In genomic region chr7:69819306-69819705, GRCh38 we compare ENCODE assay signal across 23 cellular contexts.
"Had no signal": no experiment of that assay in that cellular context is flagged by ENCODE, and none has a peak within 500 bp of the region (broad histone marks: within the 10 kb centered on the region; RNA-seq: fewer than 3 reads in every experiment).

No MANE protein-coding gene starts in this region.

- ATAC-seq: activated CD8-positive, alpha-beta memory T cell treated with anti-CD3 and anti-CD28 coated beads, Interleukin-2, amount 10 ng/mL, durations not matched to agents 7 days and 5 days; activated naive CD4-positive, alpha-beta T cell treated with anti-CD3 and anti-CD28 coated beads, Interleukin-2, amount 50 U/mL, for 72 hours; activated naive CD8-positive, alpha-beta T cell treated with anti-CD3 and anti-CD28 coated beads, Interleukin-2, amount 50 U/mL, for 24 hours; body of pancreas; T-cell had no signal

- H3K4me1 ChIP-seq: body of pancreas had no signal

- H3K27me3 ChIP-seq: ascending aorta, body of pancreas had no signal

- H3K4me1 Mint-ChIP-seq: activated CD4-positive, alpha-beta T cell treated with anti-CD3 and anti-CD28 coated beads, Interleukin-2, amount 10 ng/mL, durations not matched to agents 24 days and 14 days; activated CD8-positive, alpha-beta memory T cell treated with anti-CD3 and anti-CD28 coated beads, Interleukin-2, amount 10 ng/mL, durations not matched to agents 7 days and 5 days had no signal

- H3K4me3 Mint-ChIP-seq: activated B cell treated with CpG ODN at 0.5 μM for 24 hours; activated CD4-positive, alpha-beta T cell treated with anti-CD3 and anti-CD28 coated beads, Interleukin-2, amount 10 ng/mL, durations not matched to agents 24 days and 14 days; activated CD8-positive, alpha-beta memory T cell treated with anti-CD3 and anti-CD28 coated beads, Interleukin-2, amount 10 ng/mL, durations not matched to agents 7 days and 5 days; activated naive CD8-positive, alpha-beta T cell treated with anti-CD3 and anti-CD28 coated beads, Interleukin-2, amount 50 U/mL, for 24 hours; activated T-cell treated with anti-CD3 and anti-CD28 coated beads, Interleukin-2, amount 50 U/mL, for 24 hours; T-cell had no signal

- H3K9me3 Mint-ChIP-seq: activated B cell treated with CpG ODN at 0.5 μM for 24 hours; activated CD4-positive, alpha-beta T cell treated with anti-CD3 and anti-CD28 coated beads, Interleukin-2, amount 10 ng/mL, durations not matched to agents 24 days and 14 days; activated naive CD8-positive, alpha-beta T cell treated with anti-CD3 and anti-CD28 coated beads, Interleukin-2, amount 50 U/mL, for 24 hours; activated T-cell treated with anti-CD3 and anti-CD28 coated beads, Interleukin-2, amount 50 U/mL, for 24 hours; T-cell had no signal

- H3K36me3 Mint-ChIP-seq: activated CD8-positive, alpha-beta memory T cell treated with anti-CD3 and anti-CD28 coated beads, Interleukin-2, amount 10 ng/mL, durations not matched to agents 7 days and 5 days; T-cell had no signal

- H3K36me3 ChIP-seq: ascending aorta had no signal

- H3K9me3 ChIP-seq: ascending aorta, body of pancreas had no signal

- H3K4me3 ChIP-seq: ascending aorta, body of pancreas had no signal

- H3K27ac ChIP-seq: ascending aorta, body of pancreas had no signal

- DNase-seq: activated B cell treated with CpG ODN at 0.5 μM for 24 hours; activated CD4-positive, alpha-beta T cell treated with anti-CD3 and anti-CD28 coated beads for 1 hour; activated CD4-positive, alpha-beta T cell treated with anti-CD3 and anti-CD28 coated beads, Interleukin-2, amount 10 ng/mL, durations not matched to agents 24 days and 14 days; activated CD4-positive, alpha-beta T cell treated with anti-CD3 and anti-CD28 coated beads, Interleukin-2, amount 50 U/mL, for 48 hours; activated CD8-positive, alpha-beta memory T cell treated with anti-CD3 and anti-CD28 coated beads, Interleukin-2, amount 10 ng/mL, durations not matched to agents 7 days and 5 days; activated effector memory CD4-positive, alpha-beta T cell treated with anti-CD3 and anti-CD28 coated beads, Interleukin-2, amount 50 U/mL, for 16 hours; activated naive CD4-positive, alpha-beta T cell treated with Interleukin-2 at 50 U/mL for 16 hours; activated naive CD8-positive, alpha-beta T cell treated with anti-CD3 and anti-CD28 coated beads, Interleukin-2, amount 50 U/mL, for 24 hours; activated T-cell treated with anti-CD3 and anti-CD28 coated beads, Interleukin-2, amount 50 U/mL, for 24 hours; amniotic stem cell; body of pancreas; central memory CD4-positive, alpha-beta T cell; KBM-7; NCI-H1048; NCI-H2029; NCI-H2107; NCI-H510A treated with DMSO at 0.1 percent for 48 hours; SIG-M5; T-cell; T-helper 2 cell; T1000 had no signal

- H3K27ac Mint-ChIP-seq: activated B cell treated with CpG ODN at 0.5 μM for 24 hours; activated CD4-positive, alpha-beta T cell treated with anti-CD3 and anti-CD28 coated beads, Interleukin-2, amount 10 ng/mL, durations not matched to agents 24 days and 14 days; activated CD8-positive, alpha-beta memory T cell treated with anti-CD3 and anti-CD28 coated beads, Interleukin-2, amount 10 ng/mL, durations not matched to agents 7 days and 5 days; activated naive CD4-positive, alpha-beta T cell treated with anti-CD3 and anti-CD28 coated beads, Interleukin-2, amount 50 U/mL, for 72 hours; activated naive CD8-positive, alpha-beta T cell treated with anti-CD3 and anti-CD28 coated beads, Interleukin-2, amount 50 U/mL, for 24 hours; activated T-cell treated with anti-CD3 and anti-CD28 coated beads, Interleukin-2, amount 50 U/mL, for 24 hours; T-cell had no signal

- H3K27me3 Mint-ChIP-seq: activated B cell treated with CpG ODN at 0.5 μM for 24 hours had no signal
